In the genomic region with DNA sequence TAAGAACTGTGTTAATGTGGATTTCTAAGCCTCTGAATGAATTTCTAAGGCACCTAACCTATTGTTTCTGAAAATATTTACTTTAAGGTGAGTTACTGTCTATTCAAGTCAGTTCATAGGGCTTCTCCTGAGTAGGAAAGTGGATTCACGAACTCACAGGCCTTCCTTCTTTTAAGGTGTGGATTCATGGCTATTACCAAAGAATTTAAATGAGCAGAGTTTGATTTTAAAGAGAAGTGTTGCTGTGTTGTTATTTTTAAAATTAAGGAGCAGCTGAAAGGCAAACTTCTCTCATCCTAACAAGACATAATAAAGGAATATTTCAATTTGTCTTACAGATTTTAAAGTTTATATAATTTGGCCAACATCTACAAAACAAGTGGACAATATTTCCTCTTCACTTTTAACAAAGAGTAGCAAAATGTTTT, we compare ENCODE assay signal across 8 cellular contexts. TPM values are rescaled to one million over a fixed set of nuclear protein-coding genes. Genes with fewer than 3 reads are reported as not detected.
DNase-seq lines count a peak whose midpoint lies in the region; ATAC-seq and TF ChIP-seq lines count a peak whose summit lies in the region.

No MANE protein-coding gene starts in this region.

- WGBS in aorta, 2 donors, result 0% methylated on average over 1 of the region's 1 CpG

- ATAC-seq in HG02588 (IDR thresholded peaks at IDR 0.05; ENCODE audit: unreplicated experiment) (peak; percentile 29), RWPE2 (ENCODE audit: low read depth) (peak; percentile 6; the same call in 1 of the 3 replicates), aorta (ENCODE audit: low FRiP score) (no peak)

- no peak for TF ChIP-seq CTCF in DOHH2 (IDR thresholded peaks at IDR 0.05; ENCODE audit: low read depth, low read length, poor library complexity, severe bottlenecking)
- TF ChIP-seq CTCF in RWPE2 (IDR thresholded peaks at IDR 0.05; ENCODE audit: poor library complexity, severe bottlenecking), result no peak

- no peaks in the 10 kb centered on the region for H4K20me1 ChIP-seq in DOHH2 (ENCODE audit: control insufficient read depth, insufficient read depth, low read depth, low read length)

- H3K27me3 ChIP-seq in DOHH2 (ENCODE audit: control insufficient read depth, low read length) (no peaks in the 10 kb centered on the region), RWPE2 (ENCODE audit: insufficient read depth, poor library complexity, severe bottlenecking) (no peaks in the 10 kb centered on the region), aorta (ENCODE audit: control insufficient read depth in 1 of 2, insufficient read depth in 2 of 2, low read length in 1 of 2) (no peaks in the 10 kb centered on the region)

- peak overlapping the region; percentile 92 for H3K4me2 ChIP-seq in DOHH2 (ENCODE audit: low read length)

- H3K9me2 ChIP-seq in DOHH2 (replicated peaks; ENCODE audit: control insufficient read depth, low read length), result no peaks in the 10 kb centered on the region

- H3K4me3 ChIP-seq in DOHH2 (ENCODE audit: low read length) (peak overlapping the region; percentile 92), RWPE2 (ENCODE audit: severe bottlenecking) (peak overlapping the region; percentile 55), iPS-11a (ENCODE audit: low read depth, low read length) (peak overlapping the region; percentile 84), aorta (ENCODE audit: low read length in 2 of 2) (peak overlapping the region; percentile 72 to 84)

- peaks cover 55% of the 10 kb centered on the region for H3K79me2 ChIP-seq in DOHH2 (ENCODE audit: control insufficient read depth, low read length)

- H3K36me3 ChIP-seq in DOHH2 (ENCODE audit: control insufficient read depth, low read length), result peaks cover 19% of the 10 kb centered on the region
- peaks cover 14% of the 10 kb centered on the region; the same call in 1 of the 2 replicates for H3K36me3 ChIP-seq in RWPE2 (ENCODE audit: low read depth)
- no peaks in the 10 kb centered on the region for H3K36me3 ChIP-seq in aorta (ENCODE audit: control insufficient read depth in 1 of 2, insufficient read depth in 2 of 2, low read length in 1 of 2)

- H3K4me1 ChIP-seq in DOHH2 (ENCODE audit: control insufficient read depth, low read length) (peaks cover 46% of the 10 kb centered on the region), RWPE2 (ENCODE audit: insufficient read depth, poor library complexity, severe bottlenecking) (peaks cover 36% of the 10 kb centered on the region), aorta (ENCODE audit: control insufficient read depth in 1 of 2, insufficient read depth in 2 of 2, low read length in 2 of 2) (peaks cover 5 to 10% of the 10 kb centered on the region in 2 donors)

- no peaks in the 10 kb centered on the region; the same call in 1 of the 2 replicates for H3F3A ChIP-seq in DOHH2 (ENCODE audit: control insufficient read depth, insufficient read depth)

- peak overlapping the region; percentile 28; the same call in 1 of the 2 replicates for H3K27ac ChIP-seq in DOHH2 (ENCODE audit: low read depth, low read length)
- peak overlapping the region; percentile 80 for H3K27ac ChIP-seq in RWPE2 (ENCODE audit: poor library complexity, severe bottlenecking)
- H3K27ac ChIP-seq in aorta (ENCODE audit: low read depth in 1 of 2, low read length in 2 of 2), result peak overlapping the region in 1 of 2 donors; percentile 92

- no peaks in the 10 kb centered on the region for H3K9me3 ChIP-seq in DOHH2 (ENCODE audit: control insufficient read depth, insufficient read depth, low read length)
- no peaks in the 10 kb centered on the region for H3K9me3 ChIP-seq in RWPE2 (ENCODE audit: severe bottlenecking)
- no peaks in the 10 kb centered on the region for H3K9me3 ChIP-seq in aorta (ENCODE audit: control insufficient read depth, low read length)

- no peak for DNase-seq in RWPE2 (ENCODE audit: low spot score)
- DNase-seq in aorta, result no peak
- DNase-seq in NCI-H774 (lab: John Stamatoyannopoulos, UW), result no peak
- no peak for DNase-seq in SKM-1 (lab: John Stamatoyannopoulos, UW; ENCODE audit: unreplicated experiment)
- DNase-seq in NCI-H1930 (lab: John Stamatoyannopoulos, UW), result no peak

- intact Hi-C loops in aorta (cut with DNase I), result loop anchor here (2.0 to 5.0 kb wide), 2 partner anchors 24 to 37 kb away; a partner anchor contains a TSS

RNA-seq across cellular contexts. Expression of a gene that starts 0.4 kb away (rescaled TPM):
- total RNA-seq in aorta, result 10 to 100 TPM; 15.7 to 18.4 TPM
- 10 to 100 TPM; 10.5 to 19.1 TPM for polyA plus RNA-seq in aorta

RNA-seq across cellular contexts. Expression of a gene that starts 25.4 kb away (rescaled TPM):
- total RNA-seq in aorta, result 10 to 100 TPM; 77.2 to 78.0 TPM
- 10 to 100 TPM; 30.8 to 32.2 TPM for polyA plus RNA-seq in aorta
